ENCODE assay signal across 25 cellular contexts in the genomic region with DNA sequence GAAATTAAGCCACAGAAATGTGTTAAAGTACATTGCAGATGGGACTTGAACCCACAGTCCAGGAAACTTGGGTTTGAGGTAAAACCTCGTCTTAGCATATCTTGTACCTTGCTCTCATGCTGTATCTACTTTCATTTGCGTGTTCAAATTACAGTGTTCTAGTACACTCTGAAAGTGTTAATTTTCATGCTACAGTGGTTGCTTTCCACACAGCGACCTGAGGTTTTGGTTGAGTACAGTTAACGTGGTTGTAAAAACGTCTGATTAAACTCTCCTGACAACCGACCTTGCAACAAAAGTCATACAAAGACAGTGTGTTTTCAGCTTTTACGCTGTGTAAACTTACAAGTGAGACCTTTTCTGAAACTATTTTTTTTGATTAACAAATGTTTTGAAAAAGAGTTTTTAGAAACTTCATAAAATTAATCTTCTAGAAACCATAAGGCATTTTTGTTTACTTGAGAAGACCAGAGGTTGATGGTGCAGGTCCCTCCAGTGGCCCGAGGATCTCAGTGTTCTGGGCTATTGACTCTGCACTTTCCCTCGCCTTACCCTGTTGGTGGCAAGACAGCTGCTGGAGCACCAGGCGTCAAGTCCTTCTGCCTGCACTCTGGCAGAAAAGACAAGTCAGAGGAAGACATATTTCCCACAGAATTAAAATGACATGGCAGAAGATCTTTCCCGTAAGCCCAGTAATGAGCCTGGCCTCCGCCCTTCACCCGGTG.
"Had no signal": no experiment of that assay in that cellular context is flagged by ENCODE, and none has a peak within 500 bp of the region (broad histone marks: within the 10 kb centered on the region; RNA-seq: fewer than 3 reads in every experiment).

No MANE protein-coding gene starts in this region.

- ATAC-seq: activated naive CD8-positive, alpha-beta T cell treated with anti-CD3 and anti-CD28 coated beads, Interleukin-2, amount 50 U/mL, for 24 hours; activated T-helper 17 cell treated with anti-CD3 and anti-CD28 coated beads, Interleukin-2, amount 50 U/mL, for 72 hours; foreskin keratinocyte; heart right ventricle; naive thymus-derived CD8-positive, alpha-beta T cell; stimulated activated naive B cell treated with anti-CD40 and anti-IgM and Interleukin-4, amounts not matched to agents 10 μg/mL and 1 μg/mL and 100 μg/mL, for 72 hours; T-helper 17 cell had no signal

- H3K36me3 Mint-ChIP-seq: activated CD4-positive, alpha-beta memory T cell treated with anti-CD3 and anti-CD28 coated beads for 36 hours; activated naive CD4-positive, alpha-beta T cell treated with anti-CD3 and anti-CD28 coated beads, Interleukin-2, amount 50 U/mL, for 24 hours; naive thymus-derived CD8-positive, alpha-beta T cell; stimulated activated naive B cell treated with anti-CD40 and anti-IgM and Interleukin-4, amounts not matched to agents 10 μg/mL and 1 μg/mL and 100 μg/mL, for 72 hours had no signal

- H3K36me3 ChIP-seq: heart right ventricle, right atrium auricular region, suprapubic skin, tibial artery had no signal

- H3K4me3 ChIP-seq: heart right ventricle, right atrium auricular region, smooth muscle cell, suprapubic skin, tibial artery had no signal

- H3K27ac Mint-ChIP-seq: activated CD4-positive, alpha-beta memory T cell treated with anti-CD3 and anti-CD28 coated beads for 36 hours; activated CD4-positive, alpha-beta T cell treated with anti-CD3 and anti-CD28 coated beads, Interleukin-2, amount 10 ng/mL, durations not matched to agents 24 days and 14 days; activated naive CD4-positive, alpha-beta T cell treated with anti-CD3 and anti-CD28 coated beads, Interleukin-2, amount 50 U/mL, for 24 hours; activated naive CD8-positive, alpha-beta T cell treated with anti-CD3 and anti-CD28 coated beads, Interleukin-2, amount 50 U/mL, for 24 hours; activated T-cell treated with anti-CD3 and anti-CD28 coated beads, Interleukin-2, amount 50 U/mL, for 24 hours; activated T-helper 17 cell treated with anti-CD3 and anti-CD28 coated beads, Interleukin-2, amount 50 U/mL, for 72 hours; dendritic cell treated with granulocyte-macrophage colony-stimulating factor and Interleukin-4, amounts not matched to agents 40 ng/mL and 50 ng/mL, for 4 days; stimulated activated naive B cell treated with anti-CD40 and anti-IgM and Interleukin-4, amounts not matched to agents 10 μg/mL and 1 μg/mL and 100 μg/mL, for 72 hours; T-helper 17 cell had no signal

- H3K9me3 Mint-ChIP-seq: activated CD4-positive, alpha-beta memory T cell treated with anti-CD3 and anti-CD28 coated beads for 36 hours; activated CD4-positive, alpha-beta T cell treated with anti-CD3 and anti-CD28 coated beads, Interleukin-2, amount 10 ng/mL, durations not matched to agents 24 days and 14 days; activated naive CD4-positive, alpha-beta T cell treated with anti-CD3 and anti-CD28 coated beads, Interleukin-2, amount 50 U/mL, for 24 hours; activated naive CD8-positive, alpha-beta T cell treated with anti-CD3 and anti-CD28 coated beads, Interleukin-2, amount 50 U/mL, for 24 hours; activated T-cell treated with anti-CD3 and anti-CD28 coated beads, Interleukin-2, amount 50 U/mL, for 24 hours; activated T-helper 17 cell treated with anti-CD3 and anti-CD28 coated beads, Interleukin-2, amount 50 U/mL, for 72 hours; dendritic cell treated with granulocyte-macrophage colony-stimulating factor and Interleukin-4, amounts not matched to agents 40 ng/mL and 50 ng/mL, for 4 days; naive thymus-derived CD8-positive, alpha-beta T cell had no signal

- H3K4me1 ChIP-seq: foreskin keratinocyte, suprapubic skin had no signal

- H3K9me3 ChIP-seq: right atrium auricular region, suprapubic skin, tibial artery had no signal

- H3K27me3 Mint-ChIP-seq: activated CD4-positive, alpha-beta memory T cell treated with anti-CD3 and anti-CD28 coated beads for 36 hours; activated naive CD4-positive, alpha-beta T cell treated with anti-CD3 and anti-CD28 coated beads, Interleukin-2, amount 50 U/mL, for 24 hours; activated naive CD8-positive, alpha-beta T cell treated with anti-CD3 and anti-CD28 coated beads, Interleukin-2, amount 50 U/mL, for 24 hours; dendritic cell treated with granulocyte-macrophage colony-stimulating factor and Interleukin-4, amounts not matched to agents 40 ng/mL and 50 ng/mL, for 4 days had no signal

- H3K27ac ChIP-seq: foreskin keratinocyte, heart right ventricle, right atrium auricular region, suprapubic skin, tibial artery had no signal

- DNase-seq: activated CD4-positive, alpha-beta memory T cell treated with anti-CD3 and anti-CD28 coated beads for 36 hours; activated CD4-positive, alpha-beta T cell treated with anti-CD3 and anti-CD28 coated beads, Interleukin-2, amount 10 ng/mL, durations not matched to agents 24 days and 14 days; activated CD4-positive, CD25-positive, alpha-beta regulatory T cell treated with anti-CD3 and anti-CD28 coated beads, Interleukin-2, amount 50 U/mL, for 72 hours; activated CD8-positive, alpha-beta memory T cell treated with anti-CD3 and anti-CD28 coated beads, Interleukin-2, amount 50 U/mL, for 48 hours; activated gamma-delta T cell treated with Interleukin-2 at 50 U/mL for 16 hours; activated naive CD8-positive, alpha-beta T cell treated with anti-CD3 and anti-CD28 coated beads, Interleukin-2, amount 50 U/mL, for 24 hours; activated T-cell treated with anti-CD3 and anti-CD28 coated beads, Interleukin-2, amount 50 U/mL, for 24 hours; amygdala; caudate nucleus; effector CD4-positive, alpha-beta T cell; foreskin keratinocyte; heart right ventricle; mammary epithelial cell; naive thymus-derived CD8-positive, alpha-beta T cell; stimulated activated CD4-positive, alpha-beta T cell treated with anti-CD3 and anti-CD28 coated beads, Interleukin-1b, Interleukin-23, amount 100 ng/mL, for 48 hours; stimulated activated naive B cell treated with anti-CD40 and anti-IgM and Interleukin-4, amounts not matched to agents 10 μg/mL and 1 μg/mL and 100 μg/mL, for 72 hours; T-helper 17 cell; T1000; tibial artery had no signal

- H3K4me1 Mint-ChIP-seq: activated CD4-positive, alpha-beta T cell treated with anti-CD3 and anti-CD28 coated beads, Interleukin-2, amount 10 ng/mL, durations not matched to agents 24 days and 14 days; activated naive CD4-positive, alpha-beta T cell treated with anti-CD3 and anti-CD28 coated beads, Interleukin-2, amount 50 U/mL, for 24 hours; activated naive CD8-positive, alpha-beta T cell treated with anti-CD3 and anti-CD28 coated beads, Interleukin-2, amount 50 U/mL, for 24 hours; activated T-helper 17 cell treated with anti-CD3 and anti-CD28 coated beads, Interleukin-2, amount 50 U/mL, for 72 hours; naive thymus-derived CD8-positive, alpha-beta T cell; stimulated activated naive B cell treated with anti-CD40 and anti-IgM and Interleukin-4, amounts not matched to agents 10 μg/mL and 1 μg/mL and 100 μg/mL, for 72 hours; T-helper 17 cell had no signal

- H3K4me3 Mint-ChIP-seq: activated CD4-positive, alpha-beta memory T cell treated with anti-CD3 and anti-CD28 coated beads for 36 hours; activated CD4-positive, alpha-beta T cell treated with anti-CD3 and anti-CD28 coated beads, Interleukin-2, amount 10 ng/mL, durations not matched to agents 24 days and 14 days; activated naive CD4-positive, alpha-beta T cell treated with anti-CD3 and anti-CD28 coated beads, Interleukin-2, amount 50 U/mL, for 24 hours; activated naive CD8-positive, alpha-beta T cell treated with anti-CD3 and anti-CD28 coated beads, Interleukin-2, amount 50 U/mL, for 24 hours; activated T-cell treated with anti-CD3 and anti-CD28 coated beads, Interleukin-2, amount 50 U/mL, for 24 hours; activated T-helper 17 cell treated with anti-CD3 and anti-CD28 coated beads, Interleukin-2, amount 50 U/mL, for 72 hours; dendritic cell treated with granulocyte-macrophage colony-stimulating factor and Interleukin-4, amounts not matched to agents 40 ng/mL and 50 ng/mL, for 4 days; naive thymus-derived CD8-positive, alpha-beta T cell; stimulated activated naive B cell treated with anti-CD40 and anti-IgM and Interleukin-4, amounts not matched to agents 10 μg/mL and 1 μg/mL and 100 μg/mL, for 72 hours; T-helper 17 cell had no signal

- H3K27me3 ChIP-seq: foreskin keratinocyte, right atrium auricular region, suprapubic skin, tibial artery had no signal
